23 cellular contexts compared by ENCODE assay signal in the genomic region with DNA sequence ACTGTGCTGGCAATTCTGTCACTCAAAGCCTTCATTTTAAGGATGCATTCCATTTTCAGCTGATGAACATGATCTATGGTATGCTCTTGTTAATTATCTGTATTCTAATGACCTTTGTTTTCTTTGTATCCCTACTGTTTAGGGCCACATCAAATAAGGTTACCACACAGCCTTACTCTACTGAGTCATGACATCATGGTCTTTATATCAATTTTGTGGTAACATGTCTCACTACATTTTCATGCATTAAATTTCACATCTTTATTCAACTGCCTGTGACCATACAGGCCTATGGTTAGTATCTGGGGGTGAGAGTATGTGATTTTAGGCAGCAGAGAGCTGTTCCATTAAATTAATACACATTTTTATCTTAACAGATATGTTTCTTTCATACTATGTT. TPM values are rescaled to one million over a fixed set of nuclear protein-coding genes. Genes with fewer than 3 reads are reported as not detected.
A peak's percentile ranks its signal among the peaks of the same experiment; 100 is the strongest.
DNase-seq lines count a peak whose midpoint lies in the region; TF ChIP-seq lines count a peak whose summit lies in the region.
"Had no signal": no experiment of that assay in that cellular context is flagged by ENCODE, and none has a peak within 500 bp of the region (broad histone marks: within the 10 kb centered on the region; RNA-seq: fewer than 3 reads in every experiment).

No MANE protein-coding gene starts in this region.

- H3K4me3 ChIP-seq in GM23248 (no peak overlapping the region), PC-9 (no peak overlapping the region)
- H3K4me3 ChIP-seq: SJSA1 had no signal

- H3K9me3 ChIP-seq in GM23248 (ENCODE audit: low read depth), result no peaks in the 10 kb centered on the region
- no peaks in the 10 kb centered on the region for H3K9me3 ChIP-seq in PC-9 (ENCODE audit: insufficient read depth, low read depth)
- H3K9me3 ChIP-seq: BE2C, SJSA1 had no signal

- H3K9me2 ChIP-seq in GM23248 (ENCODE audit: insufficient read depth) (no peaks in the 10 kb centered on the region), PC-9 (ENCODE audit: insufficient read depth) (no peaks in the 10 kb centered on the region)

- no peak for DNase-seq in activated naive CD4-positive, alpha-beta T cell treated with anti-CD3 and anti-CD28 coated beads for 36 hours
- DNase-seq in activated naive CD4-positive, alpha-beta T cell treated with anti-CD3 and anti-CD28 coated beads, Interleukin-2, amount 10 ng/mL, durations not matched to agents 7 days and 5 days, result no peak
- DNase-seq in GM23248, result peak; percentile 7
- no peak for DNase-seq in PC-9
- DNase-seq in iris pigment epithelial cell (ENCODE audit: low read depth), result peak; percentile 8
- no peak for DNase-seq in NCI-H2029 (lab: John Stamatoyannopoulos, UW)
- no peak for DNase-seq in NCI-H2227 (lab: John Stamatoyannopoulos, UW; ENCODE audit: unreplicated experiment)
- DNase-seq: BE2C, DMS53, EL, GF-D8, H7, HFFc6, NCI-H1105, NCI-H146, NCI-H2081, NCI-H2171, NCI-H446, NCI-H526, OCI-M1 had no signal

- no TSS peak for BruUV-seq in PC-9 (replicated peaks; lab: Mats Ljungman, UMichigan)

- in situ Hi-C loops in GM23248 (cut with MboI), result no loop called here

- H3K4me2 ChIP-seq in GM23248 (ENCODE audit: unreplicated experiment) (no peak overlapping the region), PC-9 (no peak overlapping the region)
- H3K4me2 ChIP-seq: KMS-11 had no signal

- no peak overlapping the region for H3K4me3 Mint-ChIP-seq in activated naive CD4-positive, alpha-beta T cell treated with anti-CD3 and anti-CD28 coated beads for 36 hours
- H3K4me3 Mint-ChIP-seq in activated naive CD4-positive, alpha-beta T cell treated with anti-CD3 and anti-CD28 coated beads, Interleukin-2, amount 10 ng/mL, durations not matched to agents 7 days and 5 days, result no peak overlapping the region
- H3K4me3 Mint-ChIP-seq: HFFc6 had no signal

- H3K27ac ChIP-seq in GM23248 (no peak overlapping the region), PC-9 (peak overlapping the region; percentile 1; the same call in 1 of the 2 replicates)
- H3K27ac ChIP-seq: HL-60, KMS-11, SJSA1 had no signal

- POLR2A ChIA-PET in PC-9 (lab: Charles Lee; ENCODE audit: unreplicated experiment), result no interaction called here

- H3K9ac ChIP-seq in GM23248, result no peak overlapping the region
- H3K9ac ChIP-seq: KMS-11 had no signal

- CTCF ChIA-PET in activated naive CD4-positive, alpha-beta T cell treated with anti-CD3 and anti-CD28 coated beads for 36 hours (lab: Charles Lee), result no interaction called here
- CTCF ChIA-PET in activated naive CD4-positive, alpha-beta T cell treated with anti-CD3 and anti-CD28 coated beads, Interleukin-2, amount 10 ng/mL, durations not matched to agents 7 days and 5 days (lab: Charles Lee), result no interaction called here
- CTCF ChIA-PET in PC-9 (lab: Charles Lee), result no interaction called here

- peaks cover 7% of the 10 kb centered on the region for H3K4me1 Mint-ChIP-seq in activated naive CD4-positive, alpha-beta T cell treated with anti-CD3 and anti-CD28 coated beads for 36 hours (ENCODE audit: low read depth)
- no peaks in the 10 kb centered on the region for H3K4me1 Mint-ChIP-seq in activated naive CD4-positive, alpha-beta T cell treated with anti-CD3 and anti-CD28 coated beads, Interleukin-2, amount 10 ng/mL, durations not matched to agents 7 days and 5 days

- no peaks in the 10 kb centered on the region for H3K27me3 ChIP-seq in GM23248 (replicated peaks; ENCODE audit: insufficient read depth)
- no peaks in the 10 kb centered on the region for H3K27me3 ChIP-seq in PC-9 (ENCODE audit: insufficient read depth, low read depth)
- H3K27me3 ChIP-seq: BE2C, SJSA1 had no signal

- H4K20me1 ChIP-seq in GM23248 (ENCODE audit: insufficient read depth) (no peaks in the 10 kb centered on the region), PC-9 (ENCODE audit: insufficient read depth) (peaks cover 58% of the 10 kb centered on the region)

- H3K36me3 ChIP-seq in GM23248 (ENCODE audit: low read depth) (peaks cover 81% of the 10 kb centered on the region), PC-9 (ENCODE audit: low read depth) (peaks cover 89% of the 10 kb centered on the region)

- H3K79me2 ChIP-seq in GM23248 (ENCODE audit: insufficient read depth) (peaks cover 34% of the 10 kb centered on the region), PC-9 (ENCODE audit: low read depth) (peaks cover 30% of the 10 kb centered on the region)

- H3K9me3 Mint-ChIP-seq in activated naive CD4-positive, alpha-beta T cell treated with anti-CD3 and anti-CD28 coated beads for 36 hours, result no peaks in the 10 kb centered on the region
- H3K9me3 Mint-ChIP-seq in activated naive CD4-positive, alpha-beta T cell treated with anti-CD3 and anti-CD28 coated beads, Interleukin-2, amount 10 ng/mL, durations not matched to agents 7 days and 5 days, result no peaks in the 10 kb centered on the region
- H3K9me3 Mint-ChIP-seq: HFFc6 had no signal

- peaks cover 30% of the 10 kb centered on the region for H3K36me3 Mint-ChIP-seq in activated naive CD4-positive, alpha-beta T cell treated with anti-CD3 and anti-CD28 coated beads for 36 hours (ENCODE audit: low read depth)
- H3K36me3 Mint-ChIP-seq in activated naive CD4-positive, alpha-beta T cell treated with anti-CD3 and anti-CD28 coated beads, Interleukin-2, amount 10 ng/mL, durations not matched to agents 7 days and 5 days, result peaks cover 42% of the 10 kb centered on the region

- intact Hi-C loops in activated naive CD4-positive, alpha-beta T cell treated with anti-CD3 and anti-CD28 coated beads for 36 hours (cut with micrococcal nuclease), result no loop called here
- intact Hi-C loops in PC-9 (cut with micrococcal nuclease; ENCODE audit: unreplicated experiment), result no loop called here

- H3K4me1 ChIP-seq in GM23248 (ENCODE audit: insufficient read depth) (no peaks in the 10 kb centered on the region), PC-9 (replicated peaks; ENCODE audit: insufficient read depth) (no peaks in the 10 kb centered on the region)
- H3K4me1 ChIP-seq: BE2C, SJSA1 had no signal

- no peaks in the 10 kb centered on the region for H3F3A ChIP-seq in GM23248 (ENCODE audit: insufficient read depth)
- H3F3A ChIP-seq in PC-9 (ENCODE audit: insufficient read depth, low read depth), result peaks cover 36% of the 10 kb centered on the region

- peak overlapping the region; percentile 9 for H3K27ac Mint-ChIP-seq in activated naive CD4-positive, alpha-beta T cell treated with anti-CD3 and anti-CD28 coated beads for 36 hours
- no peak overlapping the region for H3K27ac Mint-ChIP-seq in activated naive CD4-positive, alpha-beta T cell treated with anti-CD3 and anti-CD28 coated beads, Interleukin-2, amount 10 ng/mL, durations not matched to agents 7 days and 5 days
- H3K27ac Mint-ChIP-seq: HFFc6 had no signal

- H2AFZ ChIP-seq in GM23248, result no peak overlapping the region
- H2AFZ ChIP-seq in PC-9, result no peak overlapping the region

- H3K27me3 Mint-ChIP-seq in activated naive CD4-positive, alpha-beta T cell treated with anti-CD3 and anti-CD28 coated beads for 36 hours (ENCODE audit: low read depth), result no peaks in the 10 kb centered on the region
- H3K27me3 Mint-ChIP-seq in activated naive CD4-positive, alpha-beta T cell treated with anti-CD3 and anti-CD28 coated beads, Interleukin-2, amount 10 ng/mL, durations not matched to agents 7 days and 5 days, result no peaks in the 10 kb centered on the region

- TF ChIP-seq CTCF in PC-9 (conservative IDR thresholded peaks at IDR 0.05), result no peak

RNA-seq across cellular contexts. Expression of gene LRPPRC, which starts 18.1 kb away (rescaled TPM):
- 100 to 1,000 TPM; 170 to 175 TPM for total RNA-seq in activated naive CD4-positive, alpha-beta T cell treated with anti-CD3 and anti-CD28 coated beads for 36 hours
- total RNA-seq in GM23248 (2014; rRNA removed; shearing (Covaris generic)), result 38.0 and 42.6 TPM in 2 replicates
- polyA plus RNA-seq in GM23248 (2016; fragmentation: Nextera tagmentation; extraction: Ambion mirVana), result 23.3 and 27.7 TPM in 2 replicates
- 133 and 149 TPM in 2 replicates for total RNA-seq in PC-9 (2021)

Comparison
In these comparisons a context has a peak if more than half of its experiments do, and no peak if none do; other contexts are left out.
1. DNase-seq: peak in GM23248 (single experiment) and iris pigment epithelial cell (single experiment); none in activated naive CD4-positive, alpha-beta T cell treated with anti-CD3 and anti-CD28 coated beads for 36 hours (single experiment), activated naive CD4-positive, alpha-beta T cell treated with anti-CD3 and anti-CD28 coated beads, Interleukin-2, amount 10 ng/mL, durations not matched to agents 7 days and 5 days (single experiment), PC-9 (0 of 2), NCI-H2029 (single experiment) and NCI-H2227 (single experiment).